ENCODE assay signal across 1 cellular context in the genomic region with DNA sequence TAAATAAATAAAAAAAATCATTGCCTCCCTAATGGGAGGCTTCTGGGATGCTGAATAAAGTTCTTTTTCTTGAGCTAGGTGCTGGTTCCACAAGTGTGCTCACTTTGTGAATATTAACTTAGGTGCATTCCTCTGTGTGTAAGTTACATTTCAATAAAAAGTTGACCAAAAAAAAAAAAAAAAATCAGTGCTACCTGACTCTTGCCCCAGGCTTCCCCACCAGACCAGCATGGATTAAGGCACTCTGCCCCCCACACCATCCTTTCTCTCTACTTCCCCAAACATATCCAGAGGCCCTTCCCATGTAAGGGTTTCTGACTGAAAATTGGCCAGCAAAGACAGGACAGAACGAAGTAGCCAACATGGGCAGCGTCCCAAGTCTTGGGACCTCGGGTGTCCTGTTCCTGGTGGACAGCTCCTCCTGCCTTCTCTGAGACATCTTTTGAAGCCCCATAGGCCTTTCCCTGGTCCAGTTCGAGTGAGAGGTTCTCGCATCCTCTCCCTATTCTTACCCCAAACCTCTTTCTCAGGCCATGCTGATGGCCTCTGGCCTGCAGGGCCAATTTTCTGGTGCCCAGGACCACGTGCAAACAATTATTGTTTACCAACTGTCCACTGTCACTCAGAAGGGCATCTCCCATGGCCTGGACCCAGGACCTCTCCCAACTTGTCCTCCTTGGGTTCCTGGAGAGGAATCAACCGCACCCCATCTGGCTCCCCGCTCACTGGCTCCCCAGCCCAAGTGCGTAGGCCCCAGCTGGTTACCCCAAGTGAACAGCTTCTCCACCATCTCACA.
A peak's percentile ranks its signal among the peaks of the same experiment; 100 is the strongest.
TF ChIP-seq lines count a peak whose summit lies in the region.

No MANE protein-coding gene starts in this region.

TF ChIP-seq in Ishikawa, 13 proteins besides CTCF, POLR2A, EP300 and RAD21:
- TF ChIP-seq, protein P1, sequence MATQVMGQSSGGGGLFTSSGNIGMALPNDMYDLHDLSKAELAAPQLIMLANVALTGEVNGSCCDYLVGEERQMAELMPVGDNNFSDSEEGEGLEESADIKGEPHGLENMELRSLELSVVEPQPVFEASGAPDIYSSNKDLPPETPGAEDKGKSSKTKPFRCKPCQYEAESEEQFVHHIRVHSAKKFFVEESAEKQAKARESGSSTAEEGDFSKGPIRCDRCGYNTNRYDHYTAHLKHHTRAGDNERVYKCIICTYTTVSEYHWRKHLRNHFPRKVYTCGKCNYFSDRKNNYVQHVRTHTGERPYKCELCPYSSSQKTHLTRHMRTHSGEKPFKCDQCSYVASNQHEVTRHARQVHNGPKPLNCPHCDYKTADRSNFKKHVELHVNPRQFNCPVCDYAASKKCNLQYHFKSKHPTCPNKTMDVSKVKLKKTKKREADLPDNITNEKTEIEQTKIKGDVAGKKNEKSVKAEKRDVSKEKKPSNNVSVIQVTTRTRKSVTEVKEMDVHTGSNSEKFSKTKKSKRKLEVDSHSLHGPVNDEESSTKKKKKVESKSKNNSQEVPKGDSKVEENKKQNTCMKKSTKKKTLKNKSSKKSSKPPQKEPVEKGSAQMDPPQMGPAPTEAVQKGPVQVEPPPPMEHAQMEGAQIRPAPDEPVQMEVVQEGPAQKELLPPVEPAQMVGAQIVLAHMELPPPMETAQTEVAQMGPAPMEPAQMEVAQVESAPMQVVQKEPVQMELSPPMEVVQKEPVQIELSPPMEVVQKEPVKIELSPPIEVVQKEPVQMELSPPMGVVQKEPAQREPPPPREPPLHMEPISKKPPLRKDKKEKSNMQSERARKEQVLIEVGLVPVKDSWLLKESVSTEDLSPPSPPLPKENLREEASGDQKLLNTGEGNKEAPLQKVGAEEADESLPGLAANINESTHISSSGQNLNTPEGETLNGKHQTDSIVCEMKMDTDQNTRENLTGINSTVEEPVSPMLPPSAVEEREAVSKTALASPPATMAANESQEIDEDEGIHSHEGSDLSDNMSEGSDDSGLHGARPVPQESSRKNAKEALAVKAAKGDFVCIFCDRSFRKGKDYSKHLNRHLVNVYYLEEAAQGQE (IDR thresholded peaks at IDR 0.05; ENCODE audit: low read depth): 0 out of 2 replicates have a peak, but pooled peaks have one; percentile 27
- TF ChIP-seq TEAD4 (IDR thresholded peaks at IDR 0.05): no peak
TF ChIP-seq in Ishikawa: peak in this region for 1.
